In the genomic region with DNA sequence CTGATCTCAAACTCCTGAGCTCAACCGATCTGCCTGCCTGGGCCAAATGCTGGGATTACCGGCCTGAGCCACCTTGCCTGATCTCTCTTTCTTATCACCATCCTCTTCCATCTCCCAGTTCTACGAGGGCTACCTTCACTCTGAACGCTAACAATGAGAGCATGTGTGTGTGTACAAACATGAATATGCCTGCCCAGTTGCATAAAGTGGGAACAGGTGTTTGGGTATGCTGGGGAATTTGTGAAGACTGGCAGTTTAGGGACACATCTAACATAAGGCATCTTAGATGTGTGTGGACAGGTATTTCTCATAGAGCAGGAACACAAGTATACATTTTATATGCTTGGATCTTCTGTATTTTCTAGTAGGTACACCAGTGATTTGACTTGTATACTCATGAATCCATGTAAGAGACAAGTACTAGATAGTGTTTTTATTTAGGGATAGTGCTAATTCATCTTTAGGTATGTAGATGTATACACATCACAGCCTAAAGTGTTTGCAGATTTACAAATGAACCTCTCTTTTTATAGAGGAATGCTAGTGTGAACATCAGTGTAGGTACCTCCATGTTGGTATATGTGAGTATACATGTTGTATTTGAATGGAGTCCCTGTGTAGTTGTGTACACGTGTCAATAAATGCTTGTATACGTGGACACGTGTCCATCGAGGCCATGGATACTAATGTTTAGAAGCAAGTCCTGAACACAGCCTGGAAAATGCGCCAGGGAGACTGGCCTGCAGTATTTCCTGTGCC, we compare ENCODE assay signal across 9 cellular contexts. TPM values are rescaled to one million over a fixed set of nuclear protein-coding genes. Genes with fewer than 3 reads are reported as not detected.
DNase-seq lines count a peak whose midpoint lies in the region; ATAC-seq and TF ChIP-seq lines count a peak whose summit lies in the region.
"Had no signal": no experiment of that assay in that cellular context is flagged by ENCODE, and none has a peak within 500 bp of the region (broad histone marks: within the 10 kb centered on the region; RNA-seq: fewer than 3 reads in every experiment).

No MANE protein-coding gene starts in this region.

- CTCF ChIA-PET in activated CD8-positive, alpha-beta memory T cell treated with anti-CD3 and anti-CD28 coated beads, Interleukin-2, amount 10 ng/mL, durations not matched to agents 7 days and 5 days (lab: Charles Lee), result interaction anchor here (1.0 to 4.3 kb wide), 4 partner anchors 9 to 30 kb away, joined by 3 to 47 read pairs (median 16); a partner anchor contains a TSS

- peaks cover 38% of the 10 kb centered on the region for H3K4me1 Mint-ChIP-seq in activated CD8-positive, alpha-beta memory T cell treated with anti-CD3 and anti-CD28 coated beads, Interleukin-2, amount 10 ng/mL, durations not matched to agents 7 days and 5 days

- H3K4me3 ChIP-seq in WI38 (ENCODE audit: low read depth, low read length) (peak overlapping the region; percentile 44), iPS-11a (ENCODE audit: low read depth, low read length) (peak overlapping the region; percentile 50), suprapubic skin (peak overlapping the region; percentile 56)

- no peak for TF ChIP-seq POLR2A in suprapubic skin (IDR thresholded peaks at IDR 0.05)

- TF ChIP-seq CTCF in WI38 (IDR thresholded peaks at IDR 0.05; ENCODE audit: low read depth, low read length), result no peak
- TF ChIP-seq CTCF in suprapubic skin (IDR thresholded peaks at IDR 0.05), result no peak

- peaks cover 3% of the 10 kb centered on the region for H3K36me3 Mint-ChIP-seq in activated CD8-positive, alpha-beta memory T cell treated with anti-CD3 and anti-CD28 coated beads, Interleukin-2, amount 10 ng/mL, durations not matched to agents 7 days and 5 days

- WGBS in suprapubic skin, result 34% methylated on average over 8 of the region's 9 CpGs

- no peaks in the 10 kb centered on the region for H3K36me3 ChIP-seq in suprapubic skin

- no peaks in the 10 kb centered on the region for H3K9me3 ChIP-seq in suprapubic skin

- no peak for TF ChIP-seq EP300 in suprapubic skin (IDR thresholded peaks at IDR 0.05)

- H3K27ac Mint-ChIP-seq in activated CD8-positive, alpha-beta memory T cell treated with anti-CD3 and anti-CD28 coated beads, Interleukin-2, amount 10 ng/mL, durations not matched to agents 7 days and 5 days, result no peak overlapping the region

- H3K4me1 ChIP-seq in suprapubic skin, result peaks cover 42% of the 10 kb centered on the region

- peaks cover 100% of the 10 kb centered on the region for H3K27me3 ChIP-seq in suprapubic skin

- ATAC-seq in activated CD8-positive, alpha-beta memory T cell treated with anti-CD3 and anti-CD28 coated beads, Interleukin-2, amount 10 ng/mL, durations not matched to agents 7 days and 5 days, result no peak

- H3K9me3 Mint-ChIP-seq in activated CD8-positive, alpha-beta memory T cell treated with anti-CD3 and anti-CD28 coated beads, Interleukin-2, amount 10 ng/mL, durations not matched to agents 7 days and 5 days (ENCODE audit: low read depth), result no peaks in the 10 kb centered on the region

- H3K27me3 Mint-ChIP-seq in activated CD8-positive, alpha-beta memory T cell treated with anti-CD3 and anti-CD28 coated beads, Interleukin-2, amount 10 ng/mL, durations not matched to agents 7 days and 5 days, result peaks cover 92% of the 10 kb centered on the region

- H3K27ac ChIP-seq in suprapubic skin, result no peak overlapping the region

- peak overlapping the region; percentile 76 for H3K4me3 Mint-ChIP-seq in activated CD8-positive, alpha-beta memory T cell treated with anti-CD3 and anti-CD28 coated beads, Interleukin-2, amount 10 ng/mL, durations not matched to agents 7 days and 5 days

- no peak for DNase-seq in activated CD8-positive, alpha-beta memory T cell treated with anti-CD3 and anti-CD28 coated beads, Interleukin-2, amount 10 ng/mL, durations not matched to agents 7 days and 5 days
- no peak for DNase-seq in activated CD8-positive, alpha-beta memory T cell treated with anti-CD3 and anti-CD28 coated beads for 24 hours
- no peak for DNase-seq in suprapubic skin (ENCODE audit: low spot score in 2 of 2)
- DNase-seq in cerebellar cortex (ENCODE audit: low spot score), result no peak
- no peak for DNase-seq in midbrain (lab: John Stamatoyannopoulos, UW)
- no peak for DNase-seq in NCI-H446 (lab: John Stamatoyannopoulos, UW)

RNA-seq across cellular contexts. Expression of a gene that starts 1.2 kb away (rescaled TPM):
- total RNA-seq in activated CD8-positive, alpha-beta memory T cell treated with anti-CD3 and anti-CD28 coated beads, Interleukin-2, amount 10 ng/mL, durations not matched to agents 7 days and 5 days, result under 1 TPM in 1 of 2 experiments, not detected in 1; 0.23 TPM
- total RNA-seq in suprapubic skin, result 1 to 10 TPM; 1.4 to 5.7 (median 3.4) TPM
- total RNA-seq: temporal lobe had no signal

RNA-seq across cellular contexts. Expression of a gene that starts 27.2 kb away (rescaled TPM):
- total RNA-seq in activated CD8-positive, alpha-beta memory T cell treated with anti-CD3 and anti-CD28 coated beads, Interleukin-2, amount 10 ng/mL, durations not matched to agents 7 days and 5 days, result not detected
- 10 to 100 TPM; 12.9 to 31.8 (median 23.8) TPM for total RNA-seq in suprapubic skin

Comparison
In these comparisons a context has a peak if more than half of its experiments do, and no peak if none do; other contexts are left out.
1. RNA of a gene that starts 27.2 kb away (total RNA-seq): 12.9 to 31.8 TPM in suprapubic skin; not detected in activated CD8-positive, alpha-beta memory T cell treated with anti-CD3 and anti-CD28 coated beads, Interleukin-2, amount 10 ng/mL, durations not matched to agents 7 days and 5 days; every median in the first group is over 10 times any median in the second.
2. Peak in every context shown above with its lines, with median percentiles within 50 percentile points of each other: H3K4me3 ChIP-seq.